ENCODE assay signal across 13 cellular contexts in the genomic region with DNA sequence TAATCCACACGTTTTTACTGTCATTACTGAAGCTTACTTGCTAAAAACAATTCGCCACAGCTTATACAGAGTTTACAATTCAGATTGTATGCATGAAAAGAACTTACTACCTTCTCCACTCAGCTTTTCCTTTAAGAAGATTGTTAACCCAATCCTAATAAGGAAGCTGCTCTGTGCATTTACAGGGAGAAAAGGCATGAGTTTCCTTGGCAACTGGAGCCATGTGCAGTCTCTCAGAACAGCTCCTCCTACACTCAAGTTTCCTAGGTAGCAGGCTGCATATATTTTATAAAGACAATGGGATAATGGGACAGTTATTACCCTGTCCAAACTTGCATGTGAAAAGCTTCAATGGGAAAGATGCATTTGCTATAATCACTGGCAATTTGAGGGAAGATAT.
DNase-seq lines count a peak whose midpoint lies in the region; ATAC-seq and TF ChIP-seq lines count a peak whose summit lies in the region.
"Had no signal": no experiment of that assay in that cellular context is flagged by ENCODE, and none has a peak within 500 bp of the region (broad histone marks: within the 10 kb centered on the region; RNA-seq: fewer than 3 reads in every experiment).

No MANE protein-coding gene starts in this region.

- no peaks in the 10 kb centered on the region for H3K36me3 ChIP-seq in ovary
- H3K36me3 ChIP-seq: left ventricle myocardium inferior had no signal

- no peaks in the 10 kb centered on the region for H3K27me3 ChIP-seq in ovary

- H3K27ac ChIP-seq in ovary, result no peak overlapping the region
- H3K27ac ChIP-seq: left ventricle myocardium inferior had no signal

- no peak overlapping the region for H3K4me3 ChIP-seq in ovary
- H3K4me3 ChIP-seq: left ventricle myocardium inferior had no signal

- TF ChIP-seq POLR2A in ovary (IDR thresholded peaks at IDR 0.05), result no peak

- no peak for TF ChIP-seq EP300 in ovary (IDR thresholded peaks at IDR 0.05)

- DNase-seq in A172 (ENCODE audit: low spot score) (peak; percentile 4), HEK293T (ENCODE audit: extremely low spot score) (peak; percentile 9), NCI-H69 (lab: John Stamatoyannopoulos, UW) (peak; percentile 93), head of caudate nucleus (peak in 29 of 42 donors; percentile 6 to 79 (median 43)), ovary (no peak), NCI-H2171 treated with DMSO at 0.1 percent for 48 hours (lab: John Stamatoyannopoulos, UW) (no peak)
- DNase-seq: activated CD8-positive, alpha-beta memory T cell treated with anti-CD3 and anti-CD28 coated beads for 24 hours; left ventricle myocardium inferior; occipital lobe; stimulated activated naive CD4-positive, alpha-beta T cell; T-helper 9 cell had no signal

- intact Hi-C loops in head of caudate nucleus (cut with DNase I), result no loop called here
- intact Hi-C loops in ovary (cut with DNase I), result no loop called here

- WGBS in ovary, 3 donors, result 24 to 29% (median 28%) methylated on average over 2 of the region's 2 CpGs

- POLR2A ChIA-PET in HEK293T (lab: Yijun Ruan, JAX), result no interaction called here

- ATAC-seq in HG02763 (IDR thresholded peaks at IDR 0.05; ENCODE audit: unreplicated experiment) (no peak), GM21447 (IDR thresholded peaks at IDR 0.05; ENCODE audit: unreplicated experiment) (no peak)

- CTCF ChIA-PET in HEK293T (lab: Yijun Ruan, JAX), result no interaction called here

- H3K4me1 ChIP-seq in ovary (ENCODE audit: insufficient read depth), result no peaks in the 10 kb centered on the region
- H3K4me1 ChIP-seq: left ventricle myocardium inferior had no signal

- TF ChIP-seq CTCF in ovary (IDR thresholded peaks at IDR 0.05), result no peak

- no peaks in the 10 kb centered on the region for H3K9me3 ChIP-seq in ovary
- H3K9me3 ChIP-seq: left ventricle myocardium inferior had no signal

TF ChIP-seq in HEK293T, 16 proteins besides CTCF, POLR2A, EP300 and RAD21:
- TF ChIP-seq L3MBTL2 (conservative IDR thresholded peaks at IDR 0.05) (no peak), LEF1 (IDR thresholded peaks at IDR 0.05; ENCODE audit: borderline replicate concordance) (no peak), NFRKB (IDR thresholded peaks at IDR 0.05) (no peak), FOXA1 (IDR thresholded peaks at IDR 0.05) (no peak), CTBP1 (IDR thresholded peaks at IDR 0.05; ENCODE audit: borderline replicate concordance) (no peak), TARDBP (IDR thresholded peaks at IDR 0.05) (no peak), SUZ12 (IDR thresholded peaks at IDR 0.05) (no peak), ZNF384 (IDR thresholded peaks at IDR 0.05) (no peak), ELF4 (IDR thresholded peaks at IDR 0.05) (no peak), FOXM1 (IDR thresholded peaks at IDR 0.05; ENCODE audit: borderline replicate concordance) (no peak), BHLHE40 (IDR thresholded peaks at IDR 0.05; ENCODE audit: borderline replicate concordance) (no peak), ARNT (IDR thresholded peaks at IDR 0.05) (no peak), HDGF (IDR thresholded peaks at IDR 0.05; ENCODE audit: borderline replicate concordance) (no peak)
TF ChIP-seq in HEK293T: peak in this region for 0.

Comparison
In these comparisons a context has a peak if more than half of its experiments do, and no peak if none do; other contexts are left out.
1. DNase-seq: peak in A172 (single experiment), HEK293T (single experiment), NCI-H69 (single experiment) and head of caudate nucleus (29 of 42); none in ovary (0 of 5) and NCI-H2171 treated with DMSO at 0.1 percent for 48 hours (single experiment).